10 cellular contexts compared by ENCODE assay signal in the genomic region with DNA sequence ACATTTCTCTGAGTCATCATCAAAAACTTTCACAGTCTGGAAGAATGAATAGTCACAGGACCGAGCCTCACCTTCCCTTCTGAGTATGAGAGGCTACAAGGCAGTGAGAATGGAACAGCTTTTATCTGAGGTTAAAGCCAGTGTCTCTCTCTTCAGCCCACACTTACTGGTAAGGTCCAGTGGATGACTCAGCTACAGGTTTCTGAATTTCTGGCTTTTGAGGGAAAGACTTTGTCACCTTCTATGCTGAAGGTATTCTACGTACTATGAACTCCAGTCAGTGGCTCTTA. TPM values are rescaled to one million over a fixed set of nuclear protein-coding genes. Genes with fewer than 3 reads are reported as not detected.
"Had no signal": no experiment of that assay in that cellular context is flagged by ENCODE, and none has a peak within 500 bp of the region (broad histone marks: within the 10 kb centered on the region; RNA-seq: fewer than 3 reads in every experiment).

No MANE protein-coding gene starts in this region.

RNA-seq across cellular contexts. Expression of a gene that starts 37.5 kb away (rescaled TPM):
- total RNA-seq: dermis microvascular lymphatic vessel endothelial cell, endothelial cell of umbilical vein, frontal cortex, glomerular endothelial cell, lung microvascular endothelial cell, mesenteric fat pad, mononuclear cell, psoas muscle, urinary bladder had no signal
- polyA plus RNA-seq: endothelial cell of umbilical vein, liver had no signal
